9 cellular contexts compared by ENCODE assay signal in the genomic region with DNA sequence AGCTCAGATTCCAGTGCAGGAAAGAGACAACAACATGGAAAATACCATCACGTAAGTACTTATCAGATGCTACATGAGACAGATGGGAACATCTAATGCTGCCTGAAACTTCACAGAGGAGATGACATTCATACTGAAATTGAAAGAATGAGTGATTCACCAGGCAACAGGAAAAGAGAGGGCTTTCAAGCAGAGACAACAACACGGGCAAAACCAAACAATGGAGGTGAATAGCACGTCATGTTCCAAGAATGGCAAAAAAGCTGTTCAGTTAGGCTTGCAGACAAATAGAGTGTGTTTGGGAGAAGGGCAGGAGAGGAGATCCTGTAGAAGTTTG. TPM values are rescaled to one million over a fixed set of nuclear protein-coding genes. Genes with fewer than 3 reads are reported as not detected.
A peak's percentile ranks its signal among the peaks of the same experiment; 100 is the strongest.
DNase-seq lines count a peak whose midpoint lies in the region; ATAC-seq and TF ChIP-seq lines count a peak whose summit lies in the region.
"Had no signal": no experiment of that assay in that cellular context is flagged by ENCODE, and none has a peak within 500 bp of the region (broad histone marks: within the 10 kb centered on the region; RNA-seq: fewer than 3 reads in every experiment).

No MANE protein-coding gene starts in this region.

- H3K4me1 ChIP-seq in skeletal muscle satellite cell (ENCODE audit: control insufficient read depth, insufficient read depth, low read length) = peaks cover 36% of the 10 kb centered on the region

- H3K4me1 Mint-ChIP-seq in activated CD8-positive, alpha-beta T cell treated with anti-CD3 and anti-CD28 coated beads, Interleukin-2, amount 10 ng/mL, durations not matched to agents 7 days and 5 days (ENCODE audit: low read depth) = peaks cover 33% of the 10 kb centered on the region

- no peaks in the 10 kb centered on the region for H3K27me3 Mint-ChIP-seq in activated CD8-positive, alpha-beta T cell treated with anti-CD3 and anti-CD28 coated beads, Interleukin-2, amount 10 ng/mL, durations not matched to agents 7 days and 5 days (ENCODE audit: low read depth)

- peak overlapping the region; percentile 39 for H3K9ac ChIP-seq in skeletal muscle satellite cell (ENCODE audit: low read depth, low read length)

- no peak for DNase-seq in activated CD4-positive, CD25-positive, alpha-beta regulatory T cell treated with anti-CD3 and anti-CD28 coated beads, Interleukin-2, amount 50 U/mL, for 72 hours
- DNase-seq in activated CD8-positive, alpha-beta T cell treated with anti-CD3 and anti-CD28 coated beads, Interleukin-2, amount 10 ng/mL, durations not matched to agents 7 days and 5 days = peak; percentile 63
- DNase-seq in NCI-H2227 (lab: John Stamatoyannopoulos, UW; ENCODE audit: unreplicated experiment) (no peak), HEK293T (ENCODE audit: extremely low spot score) (no peak), NCI-H69 (lab: John Stamatoyannopoulos, UW) (no peak)

- H3K27me3 ChIP-seq in skeletal muscle satellite cell (ENCODE audit: control insufficient read depth, insufficient read depth, low read length) = no peaks in the 10 kb centered on the region

- peak; percentile 88 to 91 for ATAC-seq in activated CD4-positive, CD25-positive, alpha-beta regulatory T cell treated with anti-CD3 and anti-CD28 coated beads, Interleukin-2, amount 50 U/mL, for 24 hours
- peak; percentile 98 for ATAC-seq in HG02981 (IDR thresholded peaks at IDR 0.05; ENCODE audit: unreplicated experiment)
- peak; percentile 93 for ATAC-seq in activated CD8-positive, alpha-beta T cell treated with anti-CD3 and anti-CD28 coated beads, Interleukin-2, amount 10 ng/mL, durations not matched to agents 7 days and 5 days
- ATAC-seq: A549 had no signal

- H3K4me3 Mint-ChIP-seq in activated CD8-positive, alpha-beta T cell treated with anti-CD3 and anti-CD28 coated beads, Interleukin-2, amount 10 ng/mL, durations not matched to agents 7 days and 5 days = peak overlapping the region; percentile 58

- no peaks in the 10 kb centered on the region for H3K9me3 ChIP-seq in skeletal muscle satellite cell (replicated peaks; ENCODE audit: low read length)
- H3K9me3 ChIP-seq: A549 had no signal

- CTCF ChIA-PET in activated CD8-positive, alpha-beta T cell treated with anti-CD3 and anti-CD28 coated beads, Interleukin-2, amount 10 ng/mL, durations not matched to agents 7 days and 5 days (lab: Charles Lee) = interaction anchor here (0.8 to 2.3 kb wide), 4 partner anchors 14 to 122 kb away, joined by 3 to 4 read pairs (median 4); no protein-coding TSS in a partner anchor
- CTCF ChIA-PET in HEK293T (lab: Yijun Ruan, JAX) = interaction anchor here (0.6 kb wide), 1 partner anchor 495 kb away, joined by 4 read pairs; no protein-coding TSS in a partner anchor

- peak overlapping the region; percentile 84 for H3K27ac Mint-ChIP-seq in activated CD8-positive, alpha-beta T cell treated with anti-CD3 and anti-CD28 coated beads, Interleukin-2, amount 10 ng/mL, durations not matched to agents 7 days and 5 days

- H3K36me3 Mint-ChIP-seq in activated CD8-positive, alpha-beta T cell treated with anti-CD3 and anti-CD28 coated beads, Interleukin-2, amount 10 ng/mL, durations not matched to agents 7 days and 5 days (ENCODE audit: low read depth) = no peaks in the 10 kb centered on the region

- H3K36me3 ChIP-seq in skeletal muscle satellite cell (ENCODE audit: insufficient read depth, low read length) = no peaks in the 10 kb centered on the region

- POLR2A ChIA-PET in activated CD8-positive, alpha-beta T cell treated with anti-CD3 and anti-CD28 coated beads, Interleukin-2, amount 10 ng/mL, durations not matched to agents 7 days and 5 days (lab: Charles Lee) = interaction anchor here (0.8 to 1.7 kb wide), 2 partner anchors 10 to 662 kb away, joined by 4 to 6 read pairs; no protein-coding TSS in a partner anchor
- POLR2A ChIA-PET in HEK293T (lab: Yijun Ruan, JAX) = no interaction called here

- H3K4me3 ChIP-seq in skeletal muscle satellite cell (ENCODE audit: low read length) = peak overlapping the region; percentile 19
- H3K4me3 ChIP-seq: A549 had no signal

- H3K4me2 ChIP-seq in skeletal muscle satellite cell (ENCODE audit: low read length) = peak overlapping the region; percentile 70
- H3K4me2 ChIP-seq: A549 had no signal

- H3K9me3 Mint-ChIP-seq in activated CD8-positive, alpha-beta T cell treated with anti-CD3 and anti-CD28 coated beads, Interleukin-2, amount 10 ng/mL, durations not matched to agents 7 days and 5 days (ENCODE audit: insufficient read depth) = no peaks in the 10 kb centered on the region

TF ChIP-seq in HEK293T, 16 proteins besides CTCF, POLR2A, EP300 and RAD21:
- TF ChIP-seq ZNF384 (IDR thresholded peaks at IDR 0.05) = no peak

RNA-seq across cellular contexts. Expression of gene GTF2H5, which starts 39.3 kb away (rescaled TPM):
- total RNA-seq in activated CD8-positive, alpha-beta T cell treated with anti-CD3 and anti-CD28 coated beads, Interleukin-2, amount 10 ng/mL, durations not matched to agents 7 days and 5 days = 10 to 100 TPM; 19.6 to 19.8 TPM
- 6.1 and 8.1 TPM in 2 replicates for total RNA-seq in skeletal muscle satellite cell (2012; rRNA removed)

RNA-seq across cellular contexts. Expression of gene SERAC1, which starts 39.4 kb away (rescaled TPM):
- total RNA-seq in activated CD8-positive, alpha-beta T cell treated with anti-CD3 and anti-CD28 coated beads, Interleukin-2, amount 10 ng/mL, durations not matched to agents 7 days and 5 days = 1 to 10 TPM; 5.2 to 5.7 TPM
- 3.1 and 3.8 TPM in 2 replicates for total RNA-seq in skeletal muscle satellite cell (2012; rRNA removed)
